Comparison of ENCODE assay signal across 8 cellular contexts in genomic region chr1:174159253-174160108, GRCh38. TPM values are rescaled to one million over a fixed set of nuclear protein-coding genes. Genes with fewer than 3 reads are reported as not detected.
DNase-seq lines count a peak whose midpoint lies in the region; ATAC-seq and TF ChIP-seq lines count a peak whose summit lies in the region.

TSS of gene RABGAP1L (plus strand) at chr1:174159520.

- DNase-seq in Daoy (ENCODE audit: low read depth) = peak; percentile 98
- peak; percentile 87 for DNase-seq in H4 (ENCODE audit: low spot score)
- peak; percentile 93 for DNase-seq in LoVo (ENCODE audit: low spot score)
- DNase-seq in RWPE2 (ENCODE audit: low spot score) = peak; percentile 91
- DNase-seq in activated T-helper 2 cell treated with anti-CD3 and anti-CD28 coated beads, Interferon-gamma antibody, Interleukin-2, Interleukin-4, amounts not matched to agents 10 μg/mL and 5 μg/mL and 100 μg/mL, durations not matched to agents 14 hours and 24 hours and 36 hours (ENCODE audit: low spot score) = peak; percentile 91
- DNase-seq in fibroblast of mammary gland (ENCODE audit: low read depth) = peak; percentile 87
- DNase-seq in naive thymus-derived CD8-positive, alpha-beta T cell = peak; percentile 81 to 95 (median 92)
- peak; percentile 88 for DNase-seq in stimulated activated naive B cell treated with anti-CD40 and anti-IgM and Interleukin-4, amounts not matched to agents 10 μg/mL and 1 μg/mL and 100 μg/mL, for 72 hours

- H3K4me1 Mint-ChIP-seq in activated T-helper 2 cell treated with anti-CD3 and anti-CD28 coated beads, Interferon-gamma antibody, Interleukin-2, Interleukin-4, amounts not matched to agents 10 μg/mL and 5 μg/mL and 100 μg/mL, durations not matched to agents 14 hours and 24 hours and 36 hours (ENCODE audit: low read depth) = peaks cover 53% of the 10 kb centered on the region
- peaks cover 18 to 50% (median 46%) of the 10 kb centered on the region in 4 donors for H3K4me1 Mint-ChIP-seq in naive thymus-derived CD8-positive, alpha-beta T cell
- peaks cover 29 to 65% of the 10 kb centered on the region in 2 donors for H3K4me1 Mint-ChIP-seq in stimulated activated naive B cell treated with anti-CD40 and anti-IgM and Interleukin-4, amounts not matched to agents 10 μg/mL and 1 μg/mL and 100 μg/mL, for 72 hours

- no peaks in the 10 kb centered on the region for H3K9me3 ChIP-seq in RWPE2 (ENCODE audit: severe bottlenecking)

- no peaks in the 10 kb centered on the region for H3K27me3 ChIP-seq in RWPE2 (ENCODE audit: insufficient read depth, poor library complexity, severe bottlenecking)

- peak within 1 kb of the TSS; percentile 99 for H3K4me3 Mint-ChIP-seq in activated T-helper 2 cell treated with anti-CD3 and anti-CD28 coated beads, Interferon-gamma antibody, Interleukin-2, Interleukin-4, amounts not matched to agents 10 μg/mL and 5 μg/mL and 100 μg/mL, durations not matched to agents 14 hours and 24 hours and 36 hours (ENCODE audit: low read depth)
- peak within 1 kb of the TSS; percentile 88 to 99 (median 96) for H3K4me3 Mint-ChIP-seq in naive thymus-derived CD8-positive, alpha-beta T cell
- peak within 1 kb of the TSS; percentile 92 to 100 for H3K4me3 Mint-ChIP-seq in stimulated activated naive B cell treated with anti-CD40 and anti-IgM and Interleukin-4, amounts not matched to agents 10 μg/mL and 1 μg/mL and 100 μg/mL, for 72 hours

- H3K9me3 Mint-ChIP-seq in activated T-helper 2 cell treated with anti-CD3 and anti-CD28 coated beads, Interferon-gamma antibody, Interleukin-2, Interleukin-4, amounts not matched to agents 10 μg/mL and 5 μg/mL and 100 μg/mL, durations not matched to agents 14 hours and 24 hours and 36 hours = no peaks in the 10 kb centered on the region
- no peaks in the 10 kb centered on the region for H3K9me3 Mint-ChIP-seq in naive thymus-derived CD8-positive, alpha-beta T cell
- no peaks in the 10 kb centered on the region for H3K9me3 Mint-ChIP-seq in stimulated activated naive B cell treated with anti-CD40 and anti-IgM and Interleukin-4, amounts not matched to agents 10 μg/mL and 1 μg/mL and 100 μg/mL, for 72 hours

- no peak for TF ChIP-seq CTCF in RWPE2 (IDR thresholded peaks at IDR 0.05; ENCODE audit: poor library complexity, severe bottlenecking)
- no peak for TF ChIP-seq CTCF in fibroblast of mammary gland (conservative IDR thresholded peaks at IDR 0.05; ENCODE audit: control insufficient read depth, insufficient read depth, low read depth, low read length)

- no peaks in the 10 kb centered on the region for H3K36me3 ChIP-seq in RWPE2 (ENCODE audit: low read depth)

- H3K27ac ChIP-seq in RWPE2 (ENCODE audit: poor library complexity, severe bottlenecking) = peak within 1 kb of the TSS; percentile 74

- H3K4me3 ChIP-seq in RWPE2 (ENCODE audit: severe bottlenecking) (peak within 1 kb of the TSS; percentile 82), fibroblast of mammary gland (ENCODE audit: control insufficient read depth, low read depth, low read length) (peak within 1 kb of the TSS; percentile 77)

- intact Hi-C loops in activated T-helper 2 cell treated with anti-CD3 and anti-CD28 coated beads, Interferon-gamma antibody, Interleukin-2, Interleukin-4, amounts not matched to agents 10 μg/mL and 5 μg/mL and 100 μg/mL, durations not matched to agents 14 hours and 24 hours and 36 hours (cut with micrococcal nuclease) = loop anchor here (1.0 to 10.0 kb wide), 12 partner anchors 45 to 1977 kb away; partner anchors contain the start of genes CACYBP, CENPL, DARS2 and KIAA0040

- H3K4me1 ChIP-seq in RWPE2 (ENCODE audit: insufficient read depth, poor library complexity, severe bottlenecking) = peaks cover 9% of the 10 kb centered on the region

- peaks cover 11% of the 10 kb centered on the region for H3K36me3 Mint-ChIP-seq in activated T-helper 2 cell treated with anti-CD3 and anti-CD28 coated beads, Interferon-gamma antibody, Interleukin-2, Interleukin-4, amounts not matched to agents 10 μg/mL and 5 μg/mL and 100 μg/mL, durations not matched to agents 14 hours and 24 hours and 36 hours (ENCODE audit: low read depth)
- no peaks in the 10 kb centered on the region for H3K36me3 Mint-ChIP-seq in naive thymus-derived CD8-positive, alpha-beta T cell
- peaks cover 2 to 17% of the 10 kb centered on the region in 2 donors for H3K36me3 Mint-ChIP-seq in stimulated activated naive B cell treated with anti-CD40 and anti-IgM and Interleukin-4, amounts not matched to agents 10 μg/mL and 1 μg/mL and 100 μg/mL, for 72 hours

- POLR2A ChIA-PET in naive thymus-derived CD8-positive, alpha-beta T cell (lab: Charles Lee) = interaction anchor here (0.5 to 1.4 kb wide), 6 partner anchors 137 to 840 kb away, joined by 3 to 5 read pairs (median 3); partner anchors contain the start of genes CACYBP, KLHL20, PRDX6 and RC3H1

- ATAC-seq in RWPE2 (ENCODE audit: low read depth) = peak; percentile 81
- ATAC-seq in naive thymus-derived CD8-positive, alpha-beta T cell = peak; percentile 87
- peak; percentile 77 to 86 for ATAC-seq in stimulated activated naive B cell treated with anti-CD40 and anti-IgM and Interleukin-4, amounts not matched to agents 10 μg/mL and 1 μg/mL and 100 μg/mL, for 72 hours (replicated peaks)

- peak within 1 kb of the TSS; percentile 96 for H3K27ac Mint-ChIP-seq in activated T-helper 2 cell treated with anti-CD3 and anti-CD28 coated beads, Interferon-gamma antibody, Interleukin-2, Interleukin-4, amounts not matched to agents 10 μg/mL and 5 μg/mL and 100 μg/mL, durations not matched to agents 14 hours and 24 hours and 36 hours
- peak within 1 kb of the TSS; percentile 82 to 99 (median 97) for H3K27ac Mint-ChIP-seq in naive thymus-derived CD8-positive, alpha-beta T cell
- peak within 1 kb of the TSS; percentile 96 for H3K27ac Mint-ChIP-seq in stimulated activated naive B cell treated with anti-CD40 and anti-IgM and Interleukin-4, amounts not matched to agents 10 μg/mL and 1 μg/mL and 100 μg/mL, for 72 hours

- H3K27me3 Mint-ChIP-seq in activated T-helper 2 cell treated with anti-CD3 and anti-CD28 coated beads, Interferon-gamma antibody, Interleukin-2, Interleukin-4, amounts not matched to agents 10 μg/mL and 5 μg/mL and 100 μg/mL, durations not matched to agents 14 hours and 24 hours and 36 hours (ENCODE audit: low read depth) = no peaks in the 10 kb centered on the region
- H3K27me3 Mint-ChIP-seq in naive thymus-derived CD8-positive, alpha-beta T cell = no peaks in the 10 kb centered on the region
- no peaks in the 10 kb centered on the region for H3K27me3 Mint-ChIP-seq in stimulated activated naive B cell treated with anti-CD40 and anti-IgM and Interleukin-4, amounts not matched to agents 10 μg/mL and 1 μg/mL and 100 μg/mL, for 72 hours

RNA-seq across cellular contexts. Expression of gene RABGAP1L, which starts in this region (rescaled TPM):
- total RNA-seq in Daoy (2014; rRNA removed; shearing (Covaris generic)) = 14.2 and 37.3 TPM in 2 replicates
- total RNA-seq in H4 (2014; rRNA removed; shearing (Covaris generic)) = 10.8 and 12.7 TPM in 2 replicates
- total RNA-seq in activated T-helper 2 cell treated with anti-CD3 and anti-CD28 coated beads, Interferon-gamma antibody, Interleukin-2, Interleukin-4, amounts not matched to agents 10 μg/mL and 5 μg/mL and 100 μg/mL, durations not matched to agents 14 hours and 24 hours and 36 hours = 28.8 and 31.5 TPM in 2 replicates
- total RNA-seq in naive thymus-derived CD8-positive, alpha-beta T cell = 10 to 100 TPM; 86.5 to 93.6 TPM
- 10 to 100 TPM; 36.8 to 59.8 (median 37.2) TPM for polyA plus RNA-seq in naive thymus-derived CD8-positive, alpha-beta T cell

Comparison
In these comparisons a context has a peak if more than half of its experiments do, and no peak if none do; other contexts are left out.
1. Peak in every context shown above with its lines: DNase-seq, ATAC-seq, H3K4me3 ChIP-seq and H3K27ac ChIP-seq.